Comparison of ENCODE assay signal across 10 cellular contexts in genomic region chr10:108789911-108790310, GRCh38.
A peak's percentile ranks its signal among the peaks of the same experiment; 100 is the strongest.
DNase-seq lines count a peak whose midpoint lies in the region; ATAC-seq, FAIRE-seq and TF ChIP-seq lines count a peak whose summit lies in the region.
"Had no signal": no experiment of that assay in that cellular context is flagged by ENCODE, and none has a peak within 500 bp of the region (broad histone marks: within the 10 kb centered on the region; RNA-seq: fewer than 3 reads in every experiment).

No MANE protein-coding gene starts in this region.

- FAIRE-seq in kidney (lab: Jason Lieb, UNC) = no peak

- DNase-seq in renal cortical epithelial cell (ENCODE audit: low read depth) (peak; percentile 87), kidney (no peak), dorsolateral prefrontal cortex (no peak), ACHN (no peak)
- DNase-seq in NK-92 treated with Interleukin-12 subunit alpha and Interleukin-12 subunit beta, amount 100 ng/mL, for 24 hours (lab: John Stamatoyannopoulos, UW) = no peak
- DNase-seq: effector CD8-positive, alpha-beta T cell; left cardiac atrium had no signal

- no peaks in the 10 kb centered on the region for H4K20me1 ChIP-seq in OCI-LY3 (ENCODE audit: insufficient read depth, low read length)

- H3K79me2 ChIP-seq in OCI-LY3 (ENCODE audit: low read length) = no peaks in the 10 kb centered on the region

- H3K4me1 ChIP-seq in OCI-LY3 (ENCODE audit: low read length) = peaks cover 66% of the 10 kb centered on the region
- H3K4me1 ChIP-seq in kidney (ENCODE audit: control insufficient read depth in 1 of 2, insufficient read depth in 1 of 2, low read depth in 1 of 2, low read length in 2 of 2) = no peaks in the 10 kb centered on the region

- H3K27me3 ChIP-seq in OCI-LY3 (ENCODE audit: low read depth, low read length) (no peaks in the 10 kb centered on the region), dorsolateral prefrontal cortex (peaks cover 0 to 7% (median 0%) of the 10 kb centered on the region in 45 donors)

- H3K4me3 ChIP-seq in OCI-LY3 (ENCODE audit: low read length) (peak overlapping the region; percentile 39), kidney (ENCODE audit: low read length in 2 of 2) (no peak overlapping the region), dorsolateral prefrontal cortex (no peak overlapping the region)

- H3K27ac ChIP-seq in OCI-LY3 (ENCODE audit: low read length) (peak overlapping the region; percentile 99), kidney (ENCODE audit: low read depth in 2 of 2, low read length in 2 of 2) (no peak overlapping the region), dorsolateral prefrontal cortex (no peak overlapping the region)

- peak; percentile 61 for ATAC-seq in GM19397 (IDR thresholded peaks at IDR 0.05; ENCODE audit: unreplicated experiment)
- peak; percentile 82 for ATAC-seq in HG02852 (IDR thresholded peaks at IDR 0.05; ENCODE audit: unreplicated experiment)

- H3K9ac ChIP-seq in OCI-LY3 (ENCODE audit: low read length) (peak overlapping the region; percentile 79), kidney (ENCODE audit: low read length in 2 of 2) (no peak overlapping the region)

- in situ Hi-C loops in ACHN (cut with HindIII; ENCODE audit: low pct_ligation_motif_present, low pct_unique_long_range_greater_than_20kb, low sequenced_read_pairs) = no loop called here

- H3K9me3 ChIP-seq in OCI-LY3 (ENCODE audit: insufficient read depth, low read length) = peaks cover 14% of the 10 kb centered on the region; the same call in 1 of the 2 replicates
- H3K9me3 ChIP-seq in kidney (ENCODE audit: control insufficient read depth in 1 of 2, low read length in 2 of 2) = peaks cover 0 to under 1% of the 10 kb centered on the region in 2 donors

- H3K36me3 ChIP-seq in OCI-LY3 (replicated peaks; ENCODE audit: low read depth, low read length) (peaks cover 23% of the 10 kb centered on the region), kidney (ENCODE audit: control insufficient read depth in 1 of 2, insufficient read depth in 2 of 2, low read length in 2 of 2) (no peaks in the 10 kb centered on the region)

- H2AFZ ChIP-seq in OCI-LY3 (ENCODE audit: low read depth, low read length) = no peak overlapping the region

- no peak for TF ChIP-seq CTCF in OCI-LY3 (IDR thresholded peaks at IDR 0.05; ENCODE audit: low read depth, low read length)
- TF ChIP-seq CTCF in kidney (IDR thresholded peaks at IDR 0.05; ENCODE audit: borderline replicate concordance, extremely low read depth, insufficient read depth) = no peak
- no peak for TF ChIP-seq CTCF in dorsolateral prefrontal cortex (IDR thresholded peaks at IDR 0.05 in 54 of 56, conservative IDR thresholded peaks at IDR 0.05 in 2 of 56; ENCODE audit: low read depth in 1 of 56, partially characterized antibody in 56 of 56)

- intact Hi-C loops in kidney (cut with DNase I) = no loop called here
- intact Hi-C loops in dorsolateral prefrontal cortex (cut with DNase I) = no loop called here

- H3K4me2 ChIP-seq in OCI-LY3 (ENCODE audit: low read length) = peak overlapping the region; percentile 53
